1 cellular context compared by ENCODE assay signal in the genomic region with DNA sequence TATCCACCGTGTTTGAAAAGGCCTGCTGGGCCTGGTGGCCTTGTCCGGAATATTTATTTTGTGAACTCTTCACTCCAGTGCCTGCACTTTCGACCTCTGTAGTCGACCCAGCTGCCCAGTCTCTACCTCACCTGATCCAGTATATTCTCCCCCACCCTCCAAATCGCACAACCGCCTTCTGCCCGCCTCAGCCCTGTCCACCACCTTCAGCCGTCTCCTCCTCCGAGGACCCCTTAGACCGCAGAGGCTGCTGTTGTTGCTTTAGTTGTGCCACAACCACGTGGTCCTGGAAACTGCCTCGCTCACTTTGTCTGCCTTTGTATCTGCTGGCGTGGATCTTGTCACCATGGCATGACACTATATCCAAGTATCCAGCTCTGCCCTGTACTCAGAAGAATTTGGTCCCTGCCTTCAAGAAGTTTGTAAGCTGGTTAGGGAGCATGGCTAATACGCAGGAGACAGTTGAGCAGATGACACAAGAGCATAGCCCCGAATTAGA.
TF ChIP-seq lines count a peak whose summit lies in the region.

No MANE protein-coding gene starts in this region.

TF ChIP-seq in GM12878, 131 proteins besides CTCF, POLR2A, EP300 and RAD21 (continued from another document):
- no peak for TF ChIP-seq ZBTB33 (IDR thresholded peaks at IDR 0.05)
- TF ChIP-seq IKZF1 (conservative IDR thresholded peaks at IDR 0.05): no peak
- no peak for TF ChIP-seq CEBPZ (IDR thresholded peaks at IDR 0.05; ENCODE audit: low read depth, low read length)
- no peak for TF ChIP-seq IRF4 (IDR thresholded peaks at IDR 0.05; ENCODE audit: low read depth, low read length)
- TF ChIP-seq, protein P1, sequence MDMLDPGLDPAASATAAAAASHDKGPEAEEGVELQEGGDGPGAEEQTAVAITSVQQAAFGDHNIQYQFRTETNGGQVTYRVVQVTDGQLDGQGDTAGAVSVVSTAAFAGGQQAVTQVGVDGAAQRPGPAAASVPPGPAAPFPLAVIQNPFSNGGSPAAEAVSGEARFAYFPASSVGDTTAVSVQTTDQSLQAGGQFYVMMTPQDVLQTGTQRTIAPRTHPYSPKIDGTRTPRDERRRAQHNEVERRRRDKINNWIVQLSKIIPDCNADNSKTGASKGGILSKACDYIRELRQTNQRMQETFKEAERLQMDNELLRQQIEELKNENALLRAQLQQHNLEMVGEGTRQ (IDR thresholded peaks at IDR 0.05; ENCODE audit: borderline replicate concordance, low read depth, low read length): no peak
- TF ChIP-seq PAX8 (IDR thresholded peaks at IDR 0.05): no peak
- TF ChIP-seq BCL11A (IDR thresholded peaks at IDR 0.05; ENCODE audit: low read depth, low read length): no peak
- no peak for TF ChIP-seq ATF2 (IDR thresholded peaks at IDR 0.05; ENCODE audit: low read length)
- TF ChIP-seq ZNF622 (IDR thresholded peaks at IDR 0.05): no peak
- no peak for TF ChIP-seq ZSCAN29 (IDR thresholded peaks at IDR 0.05)
- TF ChIP-seq RB1 (IDR thresholded peaks at IDR 0.05; ENCODE audit: borderline replicate concordance): no peak
- TF ChIP-seq SREBF2 (IDR thresholded peaks at IDR 0.05; ENCODE audit: low read length): no peak
- no peak for TF ChIP-seq STAT3 (IDR thresholded peaks at IDR 0.05; ENCODE audit: low read depth, low read length)
- TF ChIP-seq JUNB (IDR thresholded peaks at IDR 0.05): no peak
TF ChIP-seq in GM12878: peak in this region for 0.
